ENCODE assay signal across 22 cellular contexts in genomic region chr12:89299951-89300350, GRCh38.
"Had no signal": no experiment of that assay in that cellular context is flagged by ENCODE, and none has a peak within 500 bp of the region (broad histone marks: within the 10 kb centered on the region; RNA-seq: fewer than 3 reads in every experiment).

No MANE protein-coding gene starts in this region.

- DNase-seq: naive thymus-derived CD8-positive, alpha-beta T cell; nephron progenitor cell; occipital lobe; ovary; posterior cingulate gyrus; psoas muscle; right cardiac atrium; spleen; stimulated activated CD4-positive, alpha-beta T cell treated with anti-CD3 and anti-CD28 coated beads, Interleukin-12 subunit alpha, Interleukin-12 subunit beta, amount 100 ng/mL, for 4 hours; stimulated activated CD4-positive, alpha-beta T cell treated with anti-CD3 and anti-CD28 coated beads, Interleukin-1b, Interleukin-23, amount 100 ng/mL, for 48 hours; stimulated activated CD4-positive, alpha-beta T cell treated with anti-CD3 and anti-CD28 coated beads, Interleukin-4, amount 100 ng/mL, for 1 hour; stimulated activated CD4-positive, alpha-beta T cell treated with anti-CD3 and anti-CD28 coated beads, Interleukin-4, amount 100 ng/mL, for 4 hours; stimulated activated CD8-positive, alpha-beta memory T cell treated with anti-CD3 and anti-CD28 coated beads, Interleukin-4, amount 100 ng/mL, for 48 hours; stimulated activated naive CD4-positive, alpha-beta T cell; stimulated activated naive CD8-positive, alpha-beta T cell treated with anti-CD3 and anti-CD28 coated beads, Interleukin-15, amount 100 ng/mL, for 72 hours; stimulated activated naive CD8-positive, alpha-beta T cell treated with anti-CD3 and anti-CD28 coated beads, Interleukin-15, Interleukin-2, amounts not matched to agents 100 U/mL and 50 U/mL, for 24 hours; substantia nigra; testis; tibial artery; transverse colon; upper lobe of right lung; uterus had no signal
